In the genomic region with DNA sequence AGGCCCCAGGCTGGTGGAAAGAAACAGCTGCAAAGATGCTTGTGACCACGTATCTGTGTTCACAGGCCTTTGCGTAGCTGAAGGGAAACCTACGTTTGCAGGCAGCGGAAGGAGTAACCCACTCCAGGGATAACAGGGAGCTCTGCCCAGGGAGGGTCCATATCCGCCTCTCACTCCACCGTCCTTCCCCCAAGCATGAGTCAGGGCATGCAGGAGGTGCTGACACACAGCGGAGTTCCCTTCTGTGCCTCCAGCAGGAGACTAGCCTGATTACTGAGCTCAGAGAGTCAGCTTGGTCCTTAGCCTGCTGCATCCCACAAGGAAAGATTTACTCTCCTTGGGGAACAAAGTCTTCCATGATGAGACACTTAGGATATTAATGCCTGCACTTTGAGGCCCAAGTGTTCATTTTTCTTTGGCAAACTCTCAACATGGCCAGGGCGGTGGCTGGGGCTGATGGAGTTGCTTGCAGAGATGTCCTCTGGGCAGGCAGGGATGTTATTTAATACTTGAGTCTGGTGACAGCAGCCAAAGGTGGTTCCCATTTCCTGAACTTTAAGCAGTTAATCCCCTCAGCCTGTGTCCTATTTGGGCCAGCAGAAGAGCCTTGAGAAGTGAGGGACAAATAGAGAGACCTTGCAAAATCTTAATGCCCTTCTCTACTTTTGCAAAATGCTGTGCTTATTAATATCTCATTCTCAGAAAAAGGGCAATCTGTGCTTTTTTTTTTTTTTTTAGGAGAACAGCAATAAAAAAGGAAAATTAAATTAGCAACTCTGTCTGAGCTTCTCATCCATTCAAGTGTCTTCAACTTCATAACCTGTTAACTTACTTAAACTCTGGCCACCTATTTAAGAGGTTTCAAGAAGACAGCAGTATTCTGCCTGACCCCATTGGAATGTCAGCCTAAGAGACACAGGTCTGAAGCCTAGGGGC, we compare ENCODE assay signal across 15 cellular contexts.
DNase-seq lines count a peak whose midpoint lies in the region; ATAC-seq and TF ChIP-seq lines count a peak whose summit lies in the region.
"Had no signal": no experiment of that assay in that cellular context is flagged by ENCODE, and none has a peak within 500 bp of the region (broad histone marks: within the 10 kb centered on the region; RNA-seq: fewer than 3 reads in every experiment).

No MANE protein-coding gene starts in this region.

- H3K27me3 Mint-ChIP-seq in endodermal cell (ENCODE audit: insufficient read depth) (peaks cover 3% of the 10 kb centered on the region), neural progenitor cell (ENCODE audit: insufficient read depth, low read depth) (peaks cover 9% of the 10 kb centered on the region)
- H3K27me3 Mint-ChIP-seq in stimulated activated naive B cell treated with anti-CD40 and anti-IgM and Interleukin-4, amounts not matched to agents 10 μg/mL and 1 μg/mL and 100 μg/mL, for 72 hours, result peaks cover 0 to 5% of the 10 kb centered on the region in 2 donors
- H3K27me3 Mint-ChIP-seq: stimulated activated naive CD8-positive, alpha-beta T cell treated with anti-CD3 and anti-CD28 coated beads, Interleukin-15, Interleukin-2, amounts not matched to agents 100 ng/mL and 50 ng/mL, for 24 hours had no signal

- no peak for TF ChIP-seq POLR2A in esophagus muscularis mucosa (IDR thresholded peaks at IDR 0.05; ENCODE audit: low read depth)

- no peaks in the 10 kb centered on the region; the same call in 1 of the 2 replicates for H3K27me3 ChIP-seq in MG63
- H3K27me3 ChIP-seq in endodermal cell (ENCODE audit: control insufficient read depth, insufficient read depth, low read length, poor library complexity, severe bottlenecking), result no peaks in the 10 kb centered on the region
- H3K27me3 ChIP-seq in neural progenitor cell, result no peaks in the 10 kb centered on the region
- H3K27me3 ChIP-seq in esophagus muscularis mucosa, result no peaks in the 10 kb centered on the region

- H3K9me3 Mint-ChIP-seq in endodermal cell (no peaks in the 10 kb centered on the region), neural progenitor cell (peaks cover 5% of the 10 kb centered on the region)
- no peaks in the 10 kb centered on the region for H3K9me3 Mint-ChIP-seq in stimulated activated naive B cell treated with anti-CD40 and anti-IgM and Interleukin-4, amounts not matched to agents 10 μg/mL and 1 μg/mL and 100 μg/mL, for 72 hours
- H3K9me3 Mint-ChIP-seq: stimulated activated naive CD8-positive, alpha-beta T cell treated with anti-CD3 and anti-CD28 coated beads, Interleukin-15, Interleukin-2, amounts not matched to agents 100 ng/mL and 50 ng/mL, for 24 hours had no signal

- no peaks in the 10 kb centered on the region for H3K79me2 ChIP-seq in neural progenitor cell (ENCODE audit: low read depth)

- no peak overlapping the region for H2AFZ ChIP-seq in neural progenitor cell (replicated peaks)

- no peaks in the 10 kb centered on the region for H4K20me1 ChIP-seq in neural progenitor cell (ENCODE audit: low read depth)

- H3K27ac ChIP-seq in endodermal cell (ENCODE audit: low read depth, low read length), result no peak overlapping the region
- no peak overlapping the region for H3K27ac ChIP-seq in neural progenitor cell
- no peak overlapping the region for H3K27ac ChIP-seq in esophagus muscularis mucosa (replicated peaks in 1 of 4)

- peak overlapping the region; percentile 61 for H3K27ac Mint-ChIP-seq in endodermal cell
- H3K27ac Mint-ChIP-seq in neural progenitor cell, result no peak overlapping the region
- no peak overlapping the region for H3K27ac Mint-ChIP-seq in stimulated activated naive B cell treated with anti-CD40 and anti-IgM and Interleukin-4, amounts not matched to agents 10 μg/mL and 1 μg/mL and 100 μg/mL, for 72 hours
- H3K27ac Mint-ChIP-seq: CD14-positive monocyte; stimulated activated naive CD8-positive, alpha-beta T cell treated with anti-CD3 and anti-CD28 coated beads, Interleukin-15, Interleukin-2, amounts not matched to agents 100 ng/mL and 50 ng/mL, for 24 hours had no signal

- no peaks in the 10 kb centered on the region for H3K36me3 Mint-ChIP-seq in endodermal cell (ENCODE audit: low read depth)
- H3K36me3 Mint-ChIP-seq in neural progenitor cell, result no peaks in the 10 kb centered on the region
- H3K36me3 Mint-ChIP-seq in stimulated activated naive B cell treated with anti-CD40 and anti-IgM and Interleukin-4, amounts not matched to agents 10 μg/mL and 1 μg/mL and 100 μg/mL, for 72 hours, result no peaks in the 10 kb centered on the region
- H3K36me3 Mint-ChIP-seq: CD14-positive monocyte had no signal

- ATAC-seq in HG02870 (IDR thresholded peaks at IDR 0.05; ENCODE audit: unreplicated experiment), result no peak
- no peak for ATAC-seq in stimulated activated naive B cell treated with anti-CD40 and anti-IgM and Interleukin-4, amounts not matched to agents 10 μg/mL and 1 μg/mL and 100 μg/mL, for 72 hours (replicated peaks)
- no peak for ATAC-seq in GM18861 (IDR thresholded peaks at IDR 0.05; ENCODE audit: unreplicated experiment)

- TF ChIP-seq CTCF in endodermal cell (conservative IDR thresholded peaks at IDR 0.05) (no peak), neural progenitor cell (IDR thresholded peaks at IDR 0.05) (no peak), esophagus muscularis mucosa (IDR thresholded peaks at IDR 0.05) (no peak)

- H3K4me3 ChIP-seq in MG63 (no peak overlapping the region), endodermal cell (ENCODE audit: low read length) (no peak overlapping the region), neural progenitor cell (no peak overlapping the region), esophagus muscularis mucosa (no peak overlapping the region)

- no peaks in the 10 kb centered on the region for H3F3A ChIP-seq in neural progenitor cell (ENCODE audit: low read depth)

- WGBS in endodermal cell (ENCODE audit: insufficient coverage in 1 of 2, insufficient read length in 1 of 2), 2 experiments, result 82 to 83% methylated on average over 6 to 8 of the region's 8 CpGs
- WGBS in esophagus muscularis mucosa, result 74% methylated on average over 5 of the region's 8 CpGs

- intact Hi-C loops in esophagus muscularis mucosa (cut with DNase I), result no loop called here

- H3K4me1 Mint-ChIP-seq in endodermal cell (peaks cover 15% of the 10 kb centered on the region), neural progenitor cell (peaks cover 31% of the 10 kb centered on the region)
- no peaks in the 10 kb centered on the region for H3K4me1 Mint-ChIP-seq in stimulated activated naive B cell treated with anti-CD40 and anti-IgM and Interleukin-4, amounts not matched to agents 10 μg/mL and 1 μg/mL and 100 μg/mL, for 72 hours
- H3K4me1 Mint-ChIP-seq: CD14-positive monocyte had no signal

- H3K4me2 ChIP-seq in neural progenitor cell, result peak overlapping the region; percentile 33

- H3K4me1 ChIP-seq in endodermal cell (ENCODE audit: control insufficient read depth, insufficient read depth, low read length) (peaks cover 13% of the 10 kb centered on the region), neural progenitor cell (peaks cover 22% of the 10 kb centered on the region), esophagus muscularis mucosa (no peaks in the 10 kb centered on the region)

- DNase-seq in EH (ENCODE audit: low read depth) (peak; percentile 47), MG63 (peak; percentile 16), endodermal cell (no peak), neural progenitor cell (ENCODE audit: low spot score) (peak; percentile 28), esophagus muscularis mucosa (ENCODE audit: extremely low spot score) (no peak)
- no peak for DNase-seq in stimulated activated naive B cell treated with anti-CD40 and anti-IgM and Interleukin-4, amounts not matched to agents 10 μg/mL and 1 μg/mL and 100 μg/mL, for 72 hours
- DNase-seq: activated gamma-delta T cell, cerebellar nuclear complex, GDM1, NCI-H510A treated with DMSO at 0.1 percent for 48 hours, Right ventricle myocardium superior had no signal

- H3K4me3 Mint-ChIP-seq in endodermal cell (no peak overlapping the region), neural progenitor cell (no peak overlapping the region)
- no peak overlapping the region for H3K4me3 Mint-ChIP-seq in stimulated activated naive B cell treated with anti-CD40 and anti-IgM and Interleukin-4, amounts not matched to agents 10 μg/mL and 1 μg/mL and 100 μg/mL, for 72 hours
- H3K4me3 Mint-ChIP-seq: CD14-positive monocyte; stimulated activated naive CD8-positive, alpha-beta T cell treated with anti-CD3 and anti-CD28 coated beads, Interleukin-15, Interleukin-2, amounts not matched to agents 100 ng/mL and 50 ng/mL, for 24 hours had no signal

- no peak for TF ChIP-seq EP300 in esophagus muscularis mucosa (IDR thresholded peaks at IDR 0.05)

- no peaks in the 10 kb centered on the region for H3K9me3 ChIP-seq in MG63
- no peaks in the 10 kb centered on the region for H3K9me3 ChIP-seq in endodermal cell (ENCODE audit: control insufficient read depth, low read length)
- no peaks in the 10 kb centered on the region for H3K9me3 ChIP-seq in neural progenitor cell (ENCODE audit: low read depth)
- H3K9me3 ChIP-seq in esophagus muscularis mucosa, result no peaks in the 10 kb centered on the region

- H3K36me3 ChIP-seq in MG63 (no peaks in the 10 kb centered on the region), endodermal cell (ENCODE audit: control insufficient read depth, insufficient read depth, low read length) (no peaks in the 10 kb centered on the region), neural progenitor cell (no peaks in the 10 kb centered on the region), esophagus muscularis mucosa (no peaks in the 10 kb centered on the region)

- H3K9ac ChIP-seq in endodermal cell (ENCODE audit: extremely low read depth, low read length, poor library complexity, severe bottlenecking), result no peak overlapping the region
- H3K9ac ChIP-seq in neural progenitor cell, result no peak overlapping the region

Comparison
In these comparisons a context has a peak if more than half of its experiments do, and no peak if none do; other contexts are left out.
1. DNase-seq: peak in EH (single experiment), MG63 (single experiment) and neural progenitor cell (single experiment); none in endodermal cell (single experiment), stimulated activated naive B cell treated with anti-CD40 and anti-IgM and Interleukin-4, amounts not matched to agents 10 μg/mL and 1 μg/mL and 100 μg/mL, for 72 hours (single experiment) and esophagus muscularis mucosa (single experiment).